In the genomic region with DNA sequence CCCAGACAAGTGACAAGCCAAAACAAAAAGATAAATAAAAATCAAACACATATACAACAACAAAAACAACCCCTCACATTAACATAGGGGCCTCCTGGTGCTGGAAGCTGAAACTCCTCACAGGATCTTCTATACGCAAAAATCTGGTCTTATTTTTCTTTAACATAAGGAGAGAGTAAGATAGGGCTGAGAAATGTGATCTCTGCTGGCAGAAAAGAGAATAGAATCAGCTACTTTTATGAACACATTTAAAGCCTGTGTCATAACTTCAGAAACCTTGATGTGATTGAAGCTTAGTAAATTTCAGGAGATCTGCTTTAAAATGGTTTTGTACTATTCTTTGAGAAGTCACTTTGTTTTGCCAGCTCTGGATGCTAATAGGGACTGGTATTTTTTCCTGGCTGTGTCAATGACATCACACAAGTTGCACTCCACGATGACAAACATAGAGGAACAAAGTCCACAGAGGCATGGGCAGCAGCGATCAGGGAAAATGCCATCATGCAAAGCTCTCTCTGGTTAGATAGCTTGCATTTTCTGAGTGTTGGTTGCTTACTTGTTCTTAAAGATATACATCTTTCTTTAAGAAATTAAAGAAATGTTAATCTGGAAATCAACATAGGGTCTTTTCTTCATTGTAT, we compare ENCODE assay signal across 20 cellular contexts.
DNase-seq lines count a peak whose midpoint lies in the region; ATAC-seq, FAIRE-seq and TF ChIP-seq lines count a peak whose summit lies in the region.
"Had no signal": no experiment of that assay in that cellular context is flagged by ENCODE, and none has a peak within 500 bp of the region (broad histone marks: within the 10 kb centered on the region; RNA-seq: fewer than 3 reads in every experiment).

No MANE protein-coding gene starts in this region.

- H3K4me1 ChIP-seq in foreskin keratinocyte (no peaks in the 10 kb centered on the region), pancreas (no peaks in the 10 kb centered on the region)
- H3K4me1 ChIP-seq: esophagus muscularis mucosa had no signal

- DNase-seq in DMS53 treated with DMSO at 0.1 percent for 48 hours (lab: John Stamatoyannopoulos, UW; ENCODE audit: unreplicated experiment) = peak; percentile 96
- peak; percentile 57 for DNase-seq in NCI-H2227 (lab: John Stamatoyannopoulos, UW; ENCODE audit: unreplicated experiment)
- DNase-seq in foreskin keratinocyte = no peak
- DNase-seq in pancreas = peak in 2 of 6 donors; percentile 5 to 9
- DNase-seq in activated naive CD4-positive, alpha-beta T cell (lab: John Stamatoyannopoulos, UW) = no peak
- DNase-seq: activated CD4-positive, alpha-beta T cell treated with anti-CD3 and anti-CD28 coated beads, Interleukin-2, amount 10 ng/mL, durations not matched to agents 24 days and 14 days; AML-193; DMS 273 treated with DMSO at 0.1 percent for 48 hours; HFFc6; NCI-H1436 treated with DMSO at 0.1 percent for 48 hours; NCI-H510A had no signal

- FAIRE-seq in pancreas (lab: Jason Lieb, UNC) = no peak
- FAIRE-seq: bronchial epithelial cell, K562, TTC549 had no signal

- H3K4me3 ChIP-seq in pancreas = no peak overlapping the region
- H3K4me3 ChIP-seq: esophagus muscularis mucosa, K562, thoracic aorta had no signal

- peak; percentile 35 for TF ChIP-seq CTCF in foreskin keratinocyte (conservative IDR thresholded peaks at IDR 0.05)
- TF ChIP-seq CTCF in pancreas (IDR thresholded peaks at IDR 0.05) = no peak

- ATAC-seq in foreskin keratinocyte (no peak), pancreas (peak in 3 of 4 donors; percentile 74 to 77 (median 77)), GM19395 (IDR thresholded peaks at IDR 0.05; ENCODE audit: unreplicated experiment) (no peak), HG02678 (IDR thresholded peaks at IDR 0.05; ENCODE audit: unreplicated experiment) (no peak), HG02571 (IDR thresholded peaks at IDR 0.05; ENCODE audit: unreplicated experiment) (no peak)
- ATAC-seq: K562, Panc1 had no signal

- H3K27ac ChIP-seq in foreskin keratinocyte (no peak overlapping the region), pancreas (no peak overlapping the region)
- H3K27ac ChIP-seq: esophagus muscularis mucosa, thoracic aorta had no signal

- H3K27me3 ChIP-seq in foreskin keratinocyte = peaks cover 76% of the 10 kb centered on the region
- peaks cover 3 to 49% (median 15%) of the 10 kb centered on the region in 4 donors for H3K27me3 ChIP-seq in pancreas

- intact Hi-C loops in pancreas (cut with DNase I) = loop anchor here in 1 of 3 donors (5.0 kb wide), 1 partner anchor 474 kb away; no protein-coding TSS in a partner anchor

- 15 to 18% methylated on average over 3 of the region's 3 CpGs for WGBS in pancreas, 2 donors

- H3K9me3 ChIP-seq in pancreas = no peaks in the 10 kb centered on the region
- H3K9me3 ChIP-seq: esophagus muscularis mucosa, thoracic aorta had no signal

- no peaks in the 10 kb centered on the region for H3K36me3 ChIP-seq in pancreas
- H3K36me3 ChIP-seq: esophagus muscularis mucosa, thoracic aorta had no signal

Comparison
In these comparisons a context has a peak if more than half of its experiments do, and no peak if none do; other contexts are left out.
1. DNase-seq: peak in DMS53 treated with DMSO at 0.1 percent for 48 hours (single experiment) and NCI-H2227 (single experiment); none in foreskin keratinocyte (0 of 2) and activated naive CD4-positive, alpha-beta T cell (0 of 4).
2. ATAC-seq: peak in pancreas (3 of 4); none in foreskin keratinocyte (single experiment), GM19395 (single experiment), HG02678 (single experiment) and HG02571 (single experiment).